Comparison of ENCODE assay signal across 8 cellular contexts in the genomic region with DNA sequence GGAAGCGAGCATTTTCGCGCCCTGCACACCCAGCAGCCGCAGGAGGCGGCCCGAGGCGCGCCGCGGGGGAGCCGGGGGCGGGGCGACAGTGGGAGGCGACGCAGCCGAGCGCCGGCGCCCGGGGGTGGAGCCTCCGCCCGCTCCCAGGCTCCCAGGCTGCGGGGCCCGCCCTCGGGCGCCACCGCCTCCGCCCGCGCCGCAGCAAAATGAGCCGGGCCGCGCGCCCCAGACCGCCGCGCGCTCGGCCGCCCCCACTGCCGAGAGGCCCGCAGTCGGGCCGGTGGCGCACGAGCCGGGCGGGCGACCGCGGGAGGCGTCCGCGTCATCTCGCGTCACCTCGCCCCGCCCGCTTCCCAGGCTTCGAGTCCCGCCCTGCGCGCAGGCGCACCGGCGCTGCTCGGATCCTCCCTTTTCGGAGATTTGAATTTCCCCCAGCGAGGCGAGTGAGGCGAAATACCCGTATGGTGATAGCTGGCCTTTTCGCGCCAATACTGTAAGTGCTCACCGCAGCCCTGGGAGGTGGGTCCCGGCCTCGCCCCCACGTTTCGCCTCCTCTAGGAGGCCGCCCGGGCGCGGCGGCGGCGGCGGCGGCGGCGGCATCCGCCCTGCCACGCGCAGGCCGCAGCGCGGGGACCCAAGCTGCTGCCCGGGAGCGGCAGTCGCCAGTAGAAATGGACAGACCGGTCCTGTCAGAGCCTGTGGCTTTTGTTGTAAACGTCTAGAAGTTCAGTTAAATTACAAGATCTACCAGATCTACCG. TPM values are rescaled to one million over a fixed set of nuclear protein-coding genes. Genes with fewer than 3 reads are reported as not detected.
DNase-seq lines count a peak whose midpoint lies in the region; ATAC-seq and TF ChIP-seq lines count a peak whose summit lies in the region.

A gene with protein sequence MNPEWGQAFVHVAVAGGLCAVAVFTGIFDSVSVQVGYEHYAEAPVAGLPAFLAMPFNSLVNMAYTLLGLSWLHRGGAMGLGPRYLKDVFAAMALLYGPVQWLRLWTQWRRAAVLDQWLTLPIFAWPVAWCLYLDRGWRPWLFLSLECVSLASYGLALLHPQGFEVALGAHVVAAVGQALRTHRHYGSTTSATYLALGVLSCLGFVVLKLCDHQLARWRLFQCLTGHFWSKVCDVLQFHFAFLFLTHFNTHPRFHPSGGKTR (plus strand): TSS at position 387 of the 759 bp plus-strand sequence. CDS start 9,309 bp downstream, outside the sequence.

- no peaks in the 10 kb centered on the region for H3K36me3 ChIP-seq in spleen

- peaks cover 20 to 49% (median 45%) of the 10 kb centered on the region in 6 donors for H3K4me1 ChIP-seq in spleen

- TF ChIP-seq CTCF in AG09309 (IDR thresholded peaks at IDR 0.05; ENCODE audit: control insufficient read depth, insufficient read depth, low read depth, low read length, missing control alignments): no peak
- no peak for TF ChIP-seq CTCF in WTC11 (IDR thresholded peaks at IDR 0.05)
- TF ChIP-seq CTCF in cardiac fibroblast (IDR thresholded peaks at IDR 0.05; ENCODE audit: low read depth, low read length): no peak
- TF ChIP-seq CTCF in spleen (IDR thresholded peaks at IDR 0.05 in 8 of 11, conservative IDR thresholded peaks at IDR 0.05 in 3 of 11): no peak

- H3K27me3 Mint-ChIP-seq in WTC11 (ENCODE audit: low read depth): no peaks in the 10 kb centered on the region

- no peaks in the 10 kb centered on the region for H3K9me3 Mint-ChIP-seq in WTC11

- no peaks in the 10 kb centered on the region; the same call in 1 of the 2 replicates for H3K36me3 Mint-ChIP-seq in WTC11

- H3K27me3 ChIP-seq in spleen (replicated peaks in 1 of 7): no peaks in the 10 kb centered on the region

- peak within 1 kb of the TSS; percentile 98 to 100 (median 99) for H3K27ac ChIP-seq in spleen

- H3K4me3 ChIP-seq in AG09309 (ENCODE audit: control insufficient read depth, low read depth, low read length) (peak within 1 kb of the TSS; percentile 92), cardiac fibroblast (replicated peaks in 1 of 2; ENCODE audit: low read depth in 2 of 2, low read length in 2 of 2) (peak within 1 kb of the TSS; percentile 80 to 83), spleen (peak within 1 kb of the TSS; percentile 73 to 97 (median 79))

- CTCF ChIA-PET in WTC11 (lab: Charles Lee): no interaction called here

- POLR2A ChIA-PET in WTC11 (lab: Charles Lee): interaction anchor here (0.6 to 1.5 kb wide), 2 partner anchors 40 to 351 kb away, joined by 3 to 4 read pairs; no protein-coding TSS in a partner anchor

- intact Hi-C loops in spleen (cut with DNase I; ENCODE audit: low total_unique reads): no loop called here

- H3K4me3 Mint-ChIP-seq in WTC11: peak within 1 kb of the TSS; percentile 100

- WGBS in spleen, 5 donors: 0 to 8% (median 1%) methylated on average over 2 to 103 of the region's 103 CpGs

- peak within 1 kb of the TSS; percentile 100 for H3K27ac Mint-ChIP-seq in WTC11

- TF ChIP-seq POLR2A in spleen (IDR thresholded peaks at IDR 0.05): no peak

- no peaks in the 10 kb centered on the region for H3K9me3 ChIP-seq in spleen

- DNase-seq in AG09309 (ENCODE audit: low read depth) (no peak), NCI-H2227 treated with DMSO at 0.1 percent for 48 hours (lab: John Stamatoyannopoulos, UW) (peak; percentile 91), WTC11 (ENCODE audit: low spot score) (peak; percentile 82), cardiac fibroblast (ENCODE audit: low read depth in 2 of 2) (peak; percentile 87 to 89), inferior parietal cortex (ENCODE audit: extremely low spot score) (peak; percentile 85), spleen (peak; percentile 95)

- H3K4me1 Mint-ChIP-seq in WTC11: peaks cover 20% of the 10 kb centered on the region

- ATAC-seq in GM19035 (IDR thresholded peaks at IDR 0.05; ENCODE audit: unreplicated experiment): peak; percentile 48
- ATAC-seq in HG03280 (IDR thresholded peaks at IDR 0.05; ENCODE audit: unreplicated experiment): peak; percentile 54
- ATAC-seq in WTC11: peak; percentile 44

TF ChIP-seq in WTC11, 78 proteins besides CTCF, POLR2A, EP300 and RAD21:
- TF ChIP-seq SP1 (CRISPR knock-in tag; conservative IDR thresholded peaks at IDR 0.05): 0 out of 2 replicates have a peak, but pooled peaks have one; percentile 10
- TF ChIP-seq IRF1 (CRISPR knock-in tag; IDR thresholded peaks at IDR 0.05): no peak

RNA-seq across cellular contexts. Expression of the gene that starts here (rescaled TPM):
- total RNA-seq in WTC11 (2021) (8.4 to 12.3 TPM (median 10.1 TPM) in 3 replicates), spleen (10 to 100 TPM in 1 of 7 donors, 1 to 10 TPM in 6; 2.0 to 12.2 (median 6.2) TPM)
- polyA plus RNA-seq in spleen: 1 to 10 TPM; 3.3 to 7.4 (median 4.9) TPM
